In the genomic region with DNA sequence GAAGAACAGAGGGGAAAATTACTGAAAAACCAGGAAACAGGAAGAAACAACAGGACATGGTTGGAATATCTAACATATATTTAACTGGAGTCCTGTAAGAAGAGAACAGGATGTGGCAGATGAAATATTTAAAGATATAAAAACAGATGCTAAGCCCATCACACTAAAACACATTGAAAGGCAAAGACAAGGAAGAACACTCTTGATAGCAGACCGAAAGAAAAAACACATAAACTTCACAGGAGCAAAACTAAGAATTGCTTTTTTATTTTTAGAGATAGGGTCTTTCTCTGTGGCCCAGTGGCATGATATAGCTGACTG, we compare ENCODE assay signal across 14 cellular contexts.
"Had no signal": no experiment of that assay in that cellular context is flagged by ENCODE, and none has a peak within 500 bp of the region (broad histone marks: within the 10 kb centered on the region; RNA-seq: fewer than 3 reads in every experiment).

No MANE protein-coding gene starts in this region.

- DNase-seq: effector memory CD8-positive, alpha-beta T cell; gastrocnemius medialis; head of caudate nucleus; left ventricle myocardium superior; lower lobe of right lung; natural killer cell; occipital lobe; right lobe of liver; small intestine; stimulated activated CD4-positive, alpha-beta T cell treated with anti-CD3 and anti-CD28 coated beads, Interleukin-15, amount 100 ng/mL, for 24 hours; stimulated activated CD4-positive, alpha-beta T cell treated with anti-CD3 and anti-CD28 coated beads, Interleukin-2, amount 100 ng/mL, for 48 hours; stimulated activated naive B cell treated with anti-CD40 and anti-IgM and Interleukin-4, amounts not matched to agents 10 μg/mL and 1 μg/mL and 100 μg/mL, for 72 hours; upper lobe of left lung had no signal

- ATAC-seq: effector memory CD8-positive, alpha-beta T cell; esophagus mucosa; gastrocnemius medialis; left ventricle myocardium superior; lower lobe of right lung; natural killer cell; right lobe of liver; stimulated activated naive B cell treated with anti-CD40 and anti-IgM and Interleukin-4, amounts not matched to agents 10 μg/mL and 1 μg/mL and 100 μg/mL, for 72 hours had no signal
